In genomic region chr13:45872574-45872973, GRCh38 we compare ENCODE assay signal across 1 cellular context.
TF ChIP-seq lines count a peak whose summit lies in the region.

No MANE protein-coding gene starts in this region.

TF ChIP-seq in H1, 55 proteins besides CTCF, POLR2A, EP300 and RAD21:
- TF ChIP-seq EGR1 (IDR thresholded peaks at IDR 0.05; ENCODE audit: borderline replicate concordance, low read depth, low read length) (no peak), POLR2AphosphoS5 (IDR thresholded peaks at IDR 0.05; ENCODE audit: low read depth, low read length) (no peak), SP4 (IDR thresholded peaks at IDR 0.05; ENCODE audit: low read length) (no peak), E2F6 (IDR thresholded peaks at IDR 0.05) (no peak), KDM5A (IDR thresholded peaks at IDR 0.05; ENCODE audit: low read length) (no peak), TCF12 (IDR thresholded peaks at IDR 0.05; ENCODE audit: low read depth, low read length) (no peak), GTF2F1 (IDR thresholded peaks at IDR 0.05; ENCODE audit: borderline replicate concordance, low read depth, low read length) (no peak), GABPA (IDR thresholded peaks at IDR 0.05; ENCODE audit: borderline replicate concordance, insufficient read depth, low read length) (no peak), BCL11A (IDR thresholded peaks at IDR 0.05; ENCODE audit: low read depth in 2 of 2, low read length in 2 of 2) (no peak), NRF1 (IDR thresholded peaks at IDR 0.05; ENCODE audit: low read depth, low read length) (no peak), SIX5 (IDR thresholded peaks at IDR 0.05; ENCODE audit: low read depth, low read length) (no peak), EZH2 (IDR thresholded peaks at IDR 0.05; ENCODE audit: low read depth, low read length, severe bottlenecking) (no peak), SP2 (IDR thresholded peaks at IDR 0.05; ENCODE audit: low read length) (no peak)
TF ChIP-seq in H1: peak in this region for 0.
